ENCODE assay signal across 8 cellular contexts in the genomic region with DNA sequence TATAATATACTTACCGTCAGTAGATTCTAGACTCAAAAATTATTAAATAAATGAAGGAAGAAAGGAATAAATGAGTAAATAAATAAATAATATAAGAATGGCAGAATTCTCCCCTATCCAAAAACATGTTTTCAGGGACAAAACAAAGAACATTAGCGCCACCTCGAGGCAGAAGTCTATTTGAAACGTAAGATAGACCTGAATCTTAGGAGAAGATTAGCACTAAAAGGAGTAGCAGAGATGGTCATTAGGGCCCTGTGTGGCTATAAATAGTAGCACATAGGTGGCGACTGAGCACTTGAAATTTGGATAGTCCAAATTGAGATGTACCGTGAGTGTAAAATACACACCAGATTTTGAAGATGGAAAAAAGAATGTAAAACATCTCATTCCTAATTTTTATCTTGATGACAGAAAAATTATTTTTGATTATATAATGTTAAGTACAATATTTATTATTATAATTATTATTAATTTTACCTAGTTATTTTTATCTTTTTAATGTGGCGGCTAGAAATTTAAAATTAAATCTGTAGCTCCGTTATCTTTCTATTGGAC. TPM values are rescaled to one million over a fixed set of nuclear protein-coding genes. Genes with fewer than 3 reads are reported as not detected.
DNase-seq lines count a peak whose midpoint lies in the region; ATAC-seq, FAIRE-seq and TF ChIP-seq lines count a peak whose summit lies in the region.

No MANE protein-coding gene starts in this region.

- FAIRE-seq in small intestine (lab: Jason Lieb, UNC) = peak; percentile 76

- DNase-seq in GM12865 (ENCODE audit: low read depth) (peak; percentile 59), MG63 (peak; percentile 32), RKO (ENCODE audit: low spot score) (peak; percentile 85), adipocyte (ENCODE audit: low read depth) (peak; percentile 94), right cardiac atrium (peak in 2 of 3 donors; percentile 80 to 84), small intestine (peak; percentile 50)

- peak; percentile 44 for TF ChIP-seq CTCF in GM12865 (IDR thresholded peaks at IDR 0.05; ENCODE audit: insufficient read depth, low read depth, low read length, missing control alignments)

- no peak overlapping the region for H3K4me3 ChIP-seq in GM12865 (ENCODE audit: low read depth, low read length)
- H3K4me3 ChIP-seq in MG63 = no peak overlapping the region
- H3K4me3 ChIP-seq in adipocyte (ENCODE audit: low read length) = no peak overlapping the region
- H3K4me3 ChIP-seq in right cardiac atrium (ENCODE audit: low read length) = no peak overlapping the region
- no peak overlapping the region for H3K4me3 ChIP-seq in small intestine (ENCODE audit: low read depth in 1 of 2, low read length in 2 of 2)

- H3K4me1 ChIP-seq in adipocyte (ENCODE audit: control insufficient read depth, insufficient read depth, low read length) = no peaks in the 10 kb centered on the region
- H3K4me1 ChIP-seq in right cardiac atrium (ENCODE audit: control insufficient read depth, insufficient read depth, low read length) = no peaks in the 10 kb centered on the region
- no peaks in the 10 kb centered on the region for H3K4me1 ChIP-seq in small intestine (ENCODE audit: control insufficient read depth in 2 of 2, insufficient read depth in 1 of 2, low read depth in 1 of 2, low read length in 1 of 2)

- no peak overlapping the region for H3K27ac ChIP-seq in right cardiac atrium (ENCODE audit: low read length)
- H3K27ac ChIP-seq in small intestine (ENCODE audit: low read depth in 1 of 2, low read length in 1 of 2) = no peak overlapping the region

- H3K9me3 ChIP-seq in MG63 = no peaks in the 10 kb centered on the region
- H3K9me3 ChIP-seq in adipocyte (ENCODE audit: control insufficient read depth, low read length) = no peaks in the 10 kb centered on the region
- no peaks in the 10 kb centered on the region for H3K9me3 ChIP-seq in right cardiac atrium (ENCODE audit: control insufficient read depth, low read length)
- no peaks in the 10 kb centered on the region for H3K9me3 ChIP-seq in small intestine (ENCODE audit: control insufficient read depth, low read depth)

- 21% methylated on average over 8 of the region's 8 CpGs for WGBS in right cardiac atrium
- WGBS in small intestine, 3 donors = 26 to 28% (median 27%) methylated on average over 8 of the region's 8 CpGs

- H3K27me3 ChIP-seq in MG63 (no peaks in the 10 kb centered on the region), adipocyte (replicated peaks; ENCODE audit: control insufficient read depth, insufficient read depth, low read length) (no peaks in the 10 kb centered on the region), right cardiac atrium (ENCODE audit: control insufficient read depth, insufficient read depth) (no peaks in the 10 kb centered on the region), small intestine (ENCODE audit: control insufficient read depth in 2 of 2, insufficient read depth in 2 of 2, low read length in 2 of 2) (no peaks in the 10 kb centered on the region)

- H3K36me3 ChIP-seq in MG63 (no peaks in the 10 kb centered on the region), adipocyte (ENCODE audit: control insufficient read depth, insufficient read depth, low read length, severe bottlenecking) (no peaks in the 10 kb centered on the region), small intestine (ENCODE audit: control insufficient read depth in 2 of 2, insufficient read depth in 2 of 2, low read length in 2 of 2) (no peaks in the 10 kb centered on the region)

- peak; percentile 29 to 67 for ATAC-seq in right cardiac atrium
- ATAC-seq in GM18498 (IDR thresholded peaks at IDR 0.05; ENCODE audit: unreplicated experiment) = no peak
- ATAC-seq in HG02840 (IDR thresholded peaks at IDR 0.05; ENCODE audit: low FRiP score, unreplicated experiment) = no peak

- H3K9ac ChIP-seq in adipocyte (ENCODE audit: low read length) = no peak overlapping the region

- intact Hi-C loops in right cardiac atrium (cut with DNase I) = loop anchor here in 3 of 4 donors (2.0 to 10.0 kb wide), 5 partner anchors 317 to 351 kb away; no protein-coding TSS in a partner anchor

RNA-seq across cellular contexts. Expression of gene SRD5A3, which starts 24.3 kb away (rescaled TPM):
- 5.2 and 12.6 TPM in 2 replicates for total RNA-seq in MG63 (2014; rRNA removed; shearing (Covaris generic); ENCODE audit: low replicate concordance)
- total RNA-seq in right cardiac atrium = 10 to 100 TPM in 2 of 4 donors, 1 to 10 TPM in 2; 9.5 to 14.9 (median 11.0) TPM
- 9.7 TPM for polyA plus RNA-seq in right cardiac atrium
- 1 to 10 TPM; 4.6 to 9.8 (median 9.1) TPM for polyA plus RNA-seq in small intestine

Comparison
In these comparisons a context has a peak if more than half of its experiments do, and no peak if none do; other contexts are left out.
1. DNase-seq: peak in every context shown above with its lines; median percentile 94 in adipocyte; 85 in RKO; 82 in right cardiac atrium; 59 in GM12865; 50 in small intestine; 32 in MG63.
2. ATAC-seq: peak in right cardiac atrium (2 of 2); none in GM18498 (single experiment) and HG02840 (single experiment).